28 cellular contexts compared by ENCODE assay signal in genomic region chr22:27663812-27664211, GRCh38.
DNase-seq lines count a peak whose midpoint lies in the region; ATAC-seq, FAIRE-seq and TF ChIP-seq lines count a peak whose summit lies in the region.
"Had no signal": no experiment of that assay in that cellular context is flagged by ENCODE, and none has a peak within 500 bp of the region (broad histone marks: within the 10 kb centered on the region; RNA-seq: fewer than 3 reads in every experiment).

No MANE protein-coding gene starts in this region.

- H3K4me3 ChIP-seq in BLaER1 (no peak overlapping the region), bronchial epithelial cell (ENCODE audit: low read depth, low read length) (no peak overlapping the region)
- no peak overlapping the region for H3K4me3 ChIP-seq in CD8-positive, alpha-beta memory T cell (ENCODE audit: low read length)
- H3K4me3 ChIP-seq: Peyer's patch, SJSA1, tibial nerve had no signal

- ATAC-seq in GM21619 (IDR thresholded peaks at IDR 0.05; ENCODE audit: unreplicated experiment), result no peak
- ATAC-seq: stimulated activated effector memory CD8-positive, alpha-beta T cell treated with anti-CD3 and anti-CD28 coated beads, Interleukin-12 subunit alpha, Interleukin-12 subunit beta, amount 100 ng/mL, for 72 hours had no signal

- peak overlapping the region; percentile 8 to 52 (median 28) for H3K27ac Mint-ChIP-seq in nephron
- H3K27ac Mint-ChIP-seq in CD8-positive, alpha-beta memory T cell, result no peak overlapping the region
- H3K27ac Mint-ChIP-seq: activated CD4-positive, alpha-beta T cell treated with anti-CD3 and anti-CD28 coated beads, Interleukin-2, amount 10 ng/mL, durations not matched to agents 7 days and 5 days; activated naive CD8-positive, alpha-beta T cell; B cell; stimulated activated effector memory CD8-positive, alpha-beta T cell treated with anti-CD3 and anti-CD28 coated beads, Interleukin-12 subunit alpha, Interleukin-12 subunit beta, amount 100 ng/mL, for 72 hours had no signal

- no peaks in the 10 kb centered on the region for H4K20me1 ChIP-seq in BLaER1

- peaks cover 2% of the 10 kb centered on the region for H3K9me3 Mint-ChIP-seq in nephron
- H3K9me3 Mint-ChIP-seq in CD8-positive, alpha-beta memory T cell, result peaks cover 4 to 12% (median 5%) of the 10 kb centered on the region in 5 donors

- DNase-seq in GDM1 (lab: John Stamatoyannopoulos, UW) (peak; percentile 20), bronchial epithelial cell (ENCODE audit: low read depth) (peak; percentile 53), NCI-H748 treated with DMSO at 0.1 percent for 48 hours (lab: John Stamatoyannopoulos, UW) (no peak), SIG-M5 treated with dmso at 0.1 percent for 504 hours (lab: John Stamatoyannopoulos, UW; ENCODE audit: unreplicated experiment) (no peak)
- no peak for DNase-seq in CD8-positive, alpha-beta memory T cell
- DNase-seq: ACHN; activated CD4-positive, alpha-beta T cell treated with anti-CD3 and anti-CD28 coated beads, Interleukin-2, amount 10 ng/mL, durations not matched to agents 7 days and 5 days; activated effector memory CD4-positive, alpha-beta T cell treated with anti-CD3 and anti-CD28 coated beads, Interleukin-2, amount 50 U/mL, for 16 hours; activated T-cell treated with anti-CD3 and anti-CD28 coated beads, Interleukin-2, amount 50 U/mL, for 1 hour; effector CD4-positive, alpha-beta T cell; glutamatergic neuron; left ventricle myocardium superior; NCI-H1092 treated with DMSO at 0.1 percent for 48 hours; NCI-H1930; NCI-H69; Peyer's patch; posterior cingulate gyrus had no signal

- H3K9ac ChIP-seq in BLaER1, result no peak overlapping the region

- H3K27me3 ChIP-seq in BLaER1 (no peaks in the 10 kb centered on the region), bronchial epithelial cell (ENCODE audit: control insufficient read depth, insufficient read depth, low read length) (no peaks in the 10 kb centered on the region)
- no peaks in the 10 kb centered on the region for H3K27me3 ChIP-seq in CD8-positive, alpha-beta memory T cell (ENCODE audit: insufficient read depth, low read length, poor library complexity, severe bottlenecking)
- H3K27me3 ChIP-seq: Peyer's patch, SJSA1, tibial nerve had no signal

- H3K27ac ChIP-seq in BLaER1, result peak overlapping the region; percentile 28; the same call in 1 of the 2 replicates
- no peak overlapping the region for H3K27ac ChIP-seq in CD8-positive, alpha-beta memory T cell (ENCODE audit: low read depth, low read length)
- H3K27ac ChIP-seq: epithelial cell of prostate, Peyer's patch, SJSA1 had no signal

- H3K4me1 Mint-ChIP-seq in nephron, result peaks cover 51% of the 10 kb centered on the region
- H3K4me1 Mint-ChIP-seq in CD8-positive, alpha-beta memory T cell, result no peaks in the 10 kb centered on the region
- H3K4me1 Mint-ChIP-seq: activated CD4-positive, alpha-beta T cell treated with anti-CD3 and anti-CD28 coated beads, Interleukin-2, amount 10 ng/mL, durations not matched to agents 7 days and 5 days; B cell; stimulated activated effector memory CD8-positive, alpha-beta T cell treated with anti-CD3 and anti-CD28 coated beads, Interleukin-12 subunit alpha, Interleukin-12 subunit beta, amount 100 ng/mL, for 72 hours had no signal

- peaks cover 43% of the 10 kb centered on the region for H3K4me1 ChIP-seq in BLaER1
- no peaks in the 10 kb centered on the region for H3K4me1 ChIP-seq in CD8-positive, alpha-beta memory T cell (ENCODE audit: insufficient read depth, low read length)

- peaks cover 7% of the 10 kb centered on the region for H3K36me3 Mint-ChIP-seq in nephron (ENCODE audit: low read depth)
- H3K36me3 Mint-ChIP-seq in CD8-positive, alpha-beta memory T cell, result no peaks in the 10 kb centered on the region
- H3K36me3 Mint-ChIP-seq: stimulated activated effector memory CD8-positive, alpha-beta T cell treated with anti-CD3 and anti-CD28 coated beads, Interleukin-12 subunit alpha, Interleukin-12 subunit beta, amount 100 ng/mL, for 72 hours had no signal

- peaks cover 13% of the 10 kb centered on the region for H3K27me3 Mint-ChIP-seq in nephron (ENCODE audit: low read depth)
- H3K27me3 Mint-ChIP-seq in CD8-positive, alpha-beta memory T cell, result peaks cover 6 to 7% of the 10 kb centered on the region in 2 donors
- H3K27me3 Mint-ChIP-seq: activated CD4-positive, alpha-beta T cell treated with anti-CD3 and anti-CD28 coated beads, Interleukin-2, amount 10 ng/mL, durations not matched to agents 7 days and 5 days had no signal

- H3K36me3 ChIP-seq in BLaER1 (no peaks in the 10 kb centered on the region), bronchial epithelial cell (ENCODE audit: control insufficient read depth, insufficient read depth, low read length) (no peaks in the 10 kb centered on the region)
- no peaks in the 10 kb centered on the region for H3K36me3 ChIP-seq in CD8-positive, alpha-beta memory T cell (ENCODE audit: insufficient read depth, low read length)
- H3K36me3 ChIP-seq: Peyer's patch, SJSA1, tibial nerve had no signal

- peak overlapping the region; percentile 31; the same call in 1 of the 2 replicates for H3K4me2 ChIP-seq in BLaER1

- H3K4me3 Mint-ChIP-seq in nephron, result no peak overlapping the region
- no peak overlapping the region for H3K4me3 Mint-ChIP-seq in CD8-positive, alpha-beta memory T cell
- H3K4me3 Mint-ChIP-seq: activated CD4-positive, alpha-beta T cell treated with anti-CD3 and anti-CD28 coated beads, Interleukin-2, amount 10 ng/mL, durations not matched to agents 7 days and 5 days; activated naive CD8-positive, alpha-beta T cell; B cell; stimulated activated effector memory CD8-positive, alpha-beta T cell treated with anti-CD3 and anti-CD28 coated beads, Interleukin-12 subunit alpha, Interleukin-12 subunit beta, amount 100 ng/mL, for 72 hours had no signal

- no peak for FAIRE-seq in bronchial epithelial cell (lab: Jason Lieb, UNC)
- FAIRE-seq: colon, G401.6 had no signal

- CTCF ChIA-PET in CD8-positive, alpha-beta memory T cell (lab: Charles Lee), result no interaction called here

- peaks cover 5% of the 10 kb centered on the region; the same call in 1 of the 2 replicates for H3K9me3 ChIP-seq in BLaER1
- no peaks in the 10 kb centered on the region for H3K9me3 ChIP-seq in CD8-positive, alpha-beta memory T cell (ENCODE audit: low read length)
- H3K9me3 ChIP-seq: Peyer's patch had no signal

- no peak for TF ChIP-seq CTCF in bronchial epithelial cell (IDR thresholded peaks at IDR 0.05; ENCODE audit: insufficient read depth, low read length, severe bottlenecking)
- TF ChIP-seq CTCF in nephron (IDR thresholded peaks at IDR 0.05; ENCODE audit: unreplicated experiment in 3 of 3), result no peak

- POLR2A ChIA-PET in CD8-positive, alpha-beta memory T cell (lab: Charles Lee), result no interaction called here

Comparison
In these comparisons a context has a peak if more than half of its experiments do, and no peak if none do; other contexts are left out.
1. DNase-seq: peak in GDM1 (single experiment) and bronchial epithelial cell (single experiment); none in NCI-H748 treated with DMSO at 0.1 percent for 48 hours (single experiment), CD8-positive, alpha-beta memory T cell (0 of 5) and SIG-M5 treated with dmso at 0.1 percent for 504 hours (single experiment).
2. H3K27ac Mint-ChIP-seq: peak in nephron (3 of 3); none in CD8-positive, alpha-beta memory T cell (0 of 8).